Comparison of ENCODE assay signal across 1 cellular context in the genomic region with DNA sequence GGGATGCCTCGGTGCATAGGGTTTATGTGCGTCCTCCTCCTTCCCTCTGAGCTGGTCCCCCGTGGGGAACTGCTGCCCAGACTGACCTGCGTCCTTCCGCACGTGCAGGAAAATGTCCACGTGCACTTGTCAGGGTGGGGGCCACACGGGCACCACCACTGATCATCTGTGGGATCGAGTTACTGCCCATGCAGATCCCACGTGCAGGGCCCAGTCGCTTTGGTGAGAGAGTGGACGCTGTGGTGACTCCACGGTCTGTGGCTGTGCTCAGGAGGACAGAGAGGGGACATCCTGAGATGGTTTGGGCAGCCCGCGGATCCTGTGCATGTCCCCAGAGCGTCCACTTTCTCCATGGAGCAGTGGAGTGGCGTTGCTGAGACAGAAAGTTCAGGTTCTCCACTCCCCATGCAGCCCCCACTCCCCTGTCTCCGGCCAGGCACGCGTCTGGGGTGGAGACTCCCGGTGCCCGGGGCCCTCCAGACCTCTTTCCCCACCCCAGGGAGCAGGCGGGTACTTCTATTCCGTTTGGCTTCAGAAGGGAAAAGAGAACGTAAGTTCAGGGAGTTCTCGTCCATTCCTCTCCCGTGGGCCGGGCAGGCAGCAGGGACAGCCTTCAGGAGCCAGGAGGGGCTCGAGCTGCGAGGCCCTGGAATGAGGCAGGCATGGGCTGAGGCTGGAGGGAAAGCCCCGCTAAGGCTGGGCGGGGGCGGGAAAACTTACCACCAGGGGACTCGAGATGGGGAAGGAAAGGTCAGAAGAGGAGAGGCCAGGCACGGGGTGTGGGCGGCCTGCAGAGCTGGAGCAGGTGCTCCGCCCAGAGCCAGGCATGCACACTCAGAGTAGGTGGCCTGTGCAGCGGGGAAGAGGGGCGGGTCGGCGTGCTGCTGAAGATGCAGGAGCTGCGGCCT.
A peak's percentile ranks its signal among the peaks of the same experiment; 100 is the strongest.
TF ChIP-seq lines count a peak whose summit lies in the region.

No MANE protein-coding gene starts in this region.

TF ChIP-seq in HepG2, 621 proteins besides CTCF, POLR2A, EP300 and RAD21 (continued from another document and continues in another):
- TF ChIP-seq SNRNP70 (IDR thresholded peaks at IDR 0.05; ENCODE audit: low read depth, low read length) (no peak), HNF4A (CRISPR knock-in tag; IDR thresholded peaks at IDR 0.05) (peak; percentile 63), RXRB (CRISPR knock-in tag; IDR thresholded peaks at IDR 0.05; ENCODE audit: borderline replicate concordance) (peak; percentile 77), MIER3 (CRISPR knock-in tag; IDR thresholded peaks at IDR 0.05; ENCODE audit: borderline replicate concordance) (no peak), CCDC6 (CRISPR knock-in tag; IDR thresholded peaks at IDR 0.05) (peak; percentile 63; the same call in 1 of the 2 replicates), ZNF292 (CRISPR knock-in tag; IDR thresholded peaks at IDR 0.05; ENCODE audit: borderline replicate concordance, low read depth) (peak; percentile 96; the same call in 1 of the 2 replicates), ARNT2 (CRISPR knock-in tag; IDR thresholded peaks at IDR 0.05; ENCODE audit: low read depth) (0 out of 2 replicates have a peak, but pooled peaks have one; percentile 28), ZNF660 (CRISPR knock-in tag; IDR thresholded peaks at IDR 0.05; ENCODE audit: borderline replicate concordance, low read depth) (0 out of 2 replicates have a peak, but pooled peaks have one; percentile 44), PAWR (CRISPR knock-in tag; IDR thresholded peaks at IDR 0.05; ENCODE audit: borderline replicate concordance) (peak; percentile 90; the same call in 1 of the 2 replicates), DR1 (CRISPR knock-in tag; IDR thresholded peaks at IDR 0.05) (no peak), PTBP1 (IDR thresholded peaks at IDR 0.05; ENCODE audit: low read depth, low read length, poor library complexity, severe bottlenecking) (no peak), SKI (IDR thresholded peaks at IDR 0.05; ENCODE audit: partially characterized antibody) (no peak), SMAD9 (CRISPR knock-in tag; IDR thresholded peaks at IDR 0.05) (no peak), ZNF350 (CRISPR knock-in tag; IDR thresholded peaks at IDR 0.05; ENCODE audit: borderline replicate concordance, low read depth) (peak; percentile 61; the same call in 1 of the 2 replicates), ZMYM3 (CRISPR knock-in tag; IDR thresholded peaks at IDR 0.05) (peak; percentile 81; the same call in 1 of the 2 replicates), NR2F1 (CRISPR knock-in tag; IDR thresholded peaks at IDR 0.05) (peak; percentile 42 to 72; a peak in 2 of 4 replicates), ZNF672 (CRISPR knock-in tag; IDR thresholded peaks at IDR 0.05) (no peak), KDM5A (IDR thresholded peaks at IDR 0.05; ENCODE audit: borderline replicate concordance, low read length) (no peak)
- TF ChIP-seq, protein P1, sequence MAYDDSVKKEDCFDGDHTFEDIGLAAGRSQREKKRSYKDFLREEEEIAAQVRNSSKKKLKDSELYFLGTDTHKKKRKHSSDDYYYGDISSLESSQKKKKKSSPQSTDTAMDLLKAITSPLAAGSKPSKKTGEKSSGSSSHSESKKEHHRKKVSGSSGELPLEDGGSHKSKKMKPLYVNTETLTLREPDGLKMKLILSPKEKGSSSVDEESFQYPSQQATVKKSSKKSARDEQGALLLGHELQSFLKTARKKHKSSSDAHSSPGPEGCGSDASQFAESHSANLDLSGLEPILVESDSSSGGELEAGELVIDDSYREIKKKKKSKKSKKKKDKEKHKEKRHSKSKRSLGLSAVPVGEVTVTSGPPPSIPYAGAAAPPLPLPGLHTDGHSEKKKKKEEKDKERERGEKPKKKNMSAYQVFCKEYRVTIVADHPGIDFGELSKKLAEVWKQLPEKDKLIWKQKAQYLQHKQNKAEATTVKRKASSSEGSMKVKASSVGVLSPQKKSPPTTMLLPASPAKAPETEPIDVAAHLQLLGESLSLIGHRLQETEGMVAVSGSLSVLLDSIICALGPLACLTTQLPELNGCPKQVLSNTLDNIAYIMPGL (CRISPR knock-in tag; IDR thresholded peaks at IDR 0.05; ENCODE audit: borderline replicate concordance in 1 of 2, low read depth in 1 of 2), result peak; percentile 23 to 82; a peak in 2 of 4 replicates
- TF ChIP-seq, protein P2, sequence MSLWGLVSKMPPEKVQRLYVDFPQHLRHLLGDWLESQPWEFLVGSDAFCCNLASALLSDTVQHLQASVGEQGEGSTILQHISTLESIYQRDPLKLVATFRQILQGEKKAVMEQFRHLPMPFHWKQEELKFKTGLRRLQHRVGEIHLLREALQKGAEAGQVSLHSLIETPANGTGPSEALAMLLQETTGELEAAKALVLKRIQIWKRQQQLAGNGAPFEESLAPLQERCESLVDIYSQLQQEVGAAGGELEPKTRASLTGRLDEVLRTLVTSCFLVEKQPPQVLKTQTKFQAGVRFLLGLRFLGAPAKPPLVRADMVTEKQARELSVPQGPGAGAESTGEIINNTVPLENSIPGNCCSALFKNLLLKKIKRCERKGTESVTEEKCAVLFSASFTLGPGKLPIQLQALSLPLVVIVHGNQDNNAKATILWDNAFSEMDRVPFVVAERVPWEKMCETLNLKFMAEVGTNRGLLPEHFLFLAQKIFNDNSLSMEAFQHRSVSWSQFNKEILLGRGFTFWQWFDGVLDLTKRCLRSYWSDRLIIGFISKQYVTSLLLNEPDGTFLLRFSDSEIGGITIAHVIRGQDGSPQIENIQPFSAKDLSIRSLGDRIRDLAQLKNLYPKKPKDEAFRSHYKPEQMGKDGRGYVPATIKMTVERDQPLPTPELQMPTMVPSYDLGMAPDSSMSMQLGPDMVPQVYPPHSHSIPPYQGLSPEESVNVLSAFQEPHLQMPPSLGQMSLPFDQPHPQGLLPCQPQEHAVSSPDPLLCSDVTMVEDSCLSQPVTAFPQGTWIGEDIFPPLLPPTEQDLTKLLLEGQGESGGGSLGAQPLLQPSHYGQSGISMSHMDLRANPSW (CRISPR knock-in tag; IDR thresholded peaks at IDR 0.05; ENCODE audit: borderline replicate concordance), result no peak; the same call in 1 of the 2 replicates
- TF ChIP-seq, protein P3, sequence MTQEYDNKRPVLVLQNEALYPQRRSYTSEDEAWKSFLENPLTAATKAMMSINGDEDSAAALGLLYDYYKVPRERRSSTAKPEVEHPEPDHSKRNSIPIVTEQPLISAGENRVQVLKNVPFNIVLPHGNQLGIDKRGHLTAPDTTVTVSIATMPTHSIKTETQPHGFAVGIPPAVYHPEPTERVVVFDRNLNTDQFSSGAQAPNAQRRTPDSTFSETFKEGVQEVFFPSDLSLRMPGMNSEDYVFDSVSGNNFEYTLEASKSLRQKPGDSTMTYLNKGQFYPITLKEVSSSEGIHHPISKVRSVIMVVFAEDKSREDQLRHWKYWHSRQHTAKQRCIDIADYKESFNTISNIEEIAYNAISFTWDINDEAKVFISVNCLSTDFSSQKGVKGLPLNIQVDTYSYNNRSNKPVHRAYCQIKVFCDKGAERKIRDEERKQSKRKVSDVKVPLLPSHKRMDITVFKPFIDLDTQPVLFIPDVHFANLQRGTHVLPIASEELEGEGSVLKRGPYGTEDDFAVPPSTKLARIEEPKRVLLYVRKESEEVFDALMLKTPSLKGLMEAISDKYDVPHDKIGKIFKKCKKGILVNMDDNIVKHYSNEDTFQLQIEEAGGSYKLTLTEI (CRISPR knock-in tag; conservative IDR thresholded peaks at IDR 0.05), result no peak; the same call in 1 of the 2 replicates
- TF ChIP-seq, protein P4, sequence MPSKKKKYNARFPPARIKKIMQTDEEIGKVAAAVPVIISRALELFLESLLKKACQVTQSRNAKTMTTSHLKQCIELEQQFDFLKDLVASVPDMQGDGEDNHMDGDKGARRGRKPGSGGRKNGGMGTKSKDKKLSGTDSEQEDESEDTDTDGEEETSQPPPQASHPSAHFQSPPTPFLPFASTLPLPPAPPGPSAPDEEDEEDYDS (CRISPR knock-in tag; IDR thresholded peaks at IDR 0.05), result peak; percentile 40; the same call in 1 of the 2 replicates
- TF ChIP-seq, protein P5, sequence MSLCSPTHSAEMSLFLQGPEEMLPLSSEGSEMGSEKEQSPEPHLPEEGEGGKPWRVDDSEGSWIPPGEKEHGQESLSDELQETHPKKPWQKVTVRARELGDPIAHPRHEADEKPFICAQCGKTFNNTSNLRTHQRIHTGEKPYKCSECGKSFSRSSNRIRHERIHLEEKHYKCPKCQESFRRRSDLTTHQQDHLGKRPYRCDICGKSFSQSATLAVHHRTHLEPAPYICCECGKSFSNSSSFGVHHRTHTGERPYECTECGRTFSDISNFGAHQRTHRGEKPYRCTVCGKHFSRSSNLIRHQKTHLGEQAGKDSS (CRISPR knock-in tag; IDR thresholded peaks at IDR 0.05; ENCODE audit: borderline replicate concordance, low read depth), result peak; percentile 85
- TF ChIP-seq, protein P6, sequence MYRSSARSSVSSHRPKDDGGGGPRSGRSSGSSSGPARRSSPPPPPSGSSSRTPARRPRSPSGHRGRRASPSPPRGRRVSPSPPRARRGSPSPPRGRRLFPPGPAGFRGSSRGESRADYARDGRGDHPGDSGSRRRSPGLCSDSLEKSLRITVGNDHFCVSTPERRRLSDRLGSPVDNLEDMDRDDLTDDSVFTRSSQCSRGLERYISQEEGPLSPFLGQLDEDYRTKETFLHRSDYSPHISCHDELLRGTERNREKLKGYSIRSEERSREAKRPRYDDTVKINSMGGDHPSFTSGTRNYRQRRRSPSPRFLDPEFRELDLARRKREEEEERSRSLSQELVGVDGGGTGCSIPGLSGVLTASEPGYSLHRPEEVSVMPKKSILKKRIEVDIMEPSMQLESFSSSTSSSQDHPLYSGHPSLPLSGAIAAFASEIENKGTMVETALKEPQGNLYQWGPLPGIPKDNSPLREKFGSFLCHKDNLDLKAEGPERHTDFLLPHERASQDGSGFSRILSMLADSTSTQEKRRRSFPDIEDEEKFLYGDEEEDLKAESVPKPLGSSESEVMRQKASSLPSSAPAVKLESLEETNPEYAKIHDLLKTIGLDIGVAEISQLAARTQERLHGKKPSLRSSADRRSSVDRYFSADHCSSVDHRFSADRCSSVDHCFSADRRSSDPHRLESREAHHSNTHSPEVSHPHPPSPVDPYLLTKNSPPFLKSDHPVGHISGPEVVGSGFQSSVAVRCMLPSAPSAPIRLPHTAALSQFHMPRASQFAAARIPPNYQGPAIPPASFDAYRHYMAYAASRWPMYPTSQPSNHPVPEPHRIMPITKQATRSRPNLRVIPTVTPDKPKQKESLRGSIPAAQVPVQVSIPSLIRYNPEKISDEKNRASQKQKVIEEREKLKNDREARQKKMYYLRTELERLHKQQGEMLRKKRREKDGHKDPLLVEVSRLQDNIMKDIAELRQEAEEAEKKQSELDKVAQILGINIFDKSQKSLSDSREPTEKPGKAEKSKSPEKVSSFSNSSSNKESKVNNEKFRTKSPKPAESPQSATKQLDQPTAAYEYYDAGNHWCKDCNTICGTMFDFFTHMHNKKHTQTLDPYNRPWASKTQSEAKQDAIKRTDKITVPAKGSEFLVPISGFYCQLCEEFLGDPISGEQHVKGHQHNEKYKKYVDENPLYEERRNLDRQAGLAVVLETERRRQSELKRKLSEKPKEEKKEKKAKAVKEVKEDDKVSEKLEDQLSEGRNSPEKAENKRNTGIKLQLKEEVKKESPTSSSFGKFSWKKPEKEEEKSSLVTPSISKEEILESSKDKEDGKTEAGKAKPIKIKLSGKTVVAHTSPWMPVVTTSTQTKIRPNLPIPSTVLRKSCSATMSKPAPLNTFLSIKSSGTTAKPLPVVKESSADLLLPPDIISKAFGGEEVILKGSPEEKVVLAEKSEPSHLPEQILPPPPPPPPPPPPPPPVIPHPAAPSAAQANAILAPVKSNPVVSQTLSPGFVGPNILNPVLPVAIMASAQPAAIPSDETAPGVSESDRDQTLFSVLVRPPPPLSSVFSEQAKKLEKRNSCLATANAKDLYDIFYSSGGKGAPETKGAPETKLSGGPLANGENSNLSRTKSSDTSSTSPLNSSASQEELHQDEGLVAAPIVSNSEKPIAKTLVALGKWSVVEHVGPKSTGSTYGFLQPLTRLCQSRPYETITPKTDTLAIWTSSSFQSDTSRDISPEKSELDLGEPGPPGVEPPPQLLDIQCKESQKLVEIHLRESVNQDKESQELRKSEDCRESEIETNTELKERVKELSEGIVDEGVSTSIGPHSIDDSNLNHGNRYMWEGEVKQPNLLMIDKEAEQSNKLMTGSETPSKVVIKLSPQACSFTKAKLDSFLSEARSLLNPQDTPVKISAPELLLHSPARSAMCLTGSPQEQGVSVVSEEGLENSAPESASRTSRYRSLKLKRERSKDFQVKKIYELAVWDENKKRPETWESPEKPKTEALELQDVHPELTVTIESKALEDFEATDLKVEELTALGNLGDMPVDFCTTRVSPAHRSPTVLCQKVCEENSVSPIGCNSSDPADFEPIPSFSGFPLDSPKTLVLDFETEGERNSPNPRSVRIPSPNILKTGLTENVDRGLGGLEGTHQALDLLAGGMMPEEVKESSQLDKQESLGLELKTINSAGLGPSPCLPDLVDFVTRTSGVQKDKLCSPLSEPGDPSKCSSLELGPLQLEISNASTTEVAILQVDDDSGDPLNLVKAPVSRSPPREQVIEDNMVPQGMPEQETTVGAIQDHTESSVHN (CRISPR knock-in tag; IDR thresholded peaks at IDR 0.05), result no peak
- TF ChIP-seq, protein P7, sequence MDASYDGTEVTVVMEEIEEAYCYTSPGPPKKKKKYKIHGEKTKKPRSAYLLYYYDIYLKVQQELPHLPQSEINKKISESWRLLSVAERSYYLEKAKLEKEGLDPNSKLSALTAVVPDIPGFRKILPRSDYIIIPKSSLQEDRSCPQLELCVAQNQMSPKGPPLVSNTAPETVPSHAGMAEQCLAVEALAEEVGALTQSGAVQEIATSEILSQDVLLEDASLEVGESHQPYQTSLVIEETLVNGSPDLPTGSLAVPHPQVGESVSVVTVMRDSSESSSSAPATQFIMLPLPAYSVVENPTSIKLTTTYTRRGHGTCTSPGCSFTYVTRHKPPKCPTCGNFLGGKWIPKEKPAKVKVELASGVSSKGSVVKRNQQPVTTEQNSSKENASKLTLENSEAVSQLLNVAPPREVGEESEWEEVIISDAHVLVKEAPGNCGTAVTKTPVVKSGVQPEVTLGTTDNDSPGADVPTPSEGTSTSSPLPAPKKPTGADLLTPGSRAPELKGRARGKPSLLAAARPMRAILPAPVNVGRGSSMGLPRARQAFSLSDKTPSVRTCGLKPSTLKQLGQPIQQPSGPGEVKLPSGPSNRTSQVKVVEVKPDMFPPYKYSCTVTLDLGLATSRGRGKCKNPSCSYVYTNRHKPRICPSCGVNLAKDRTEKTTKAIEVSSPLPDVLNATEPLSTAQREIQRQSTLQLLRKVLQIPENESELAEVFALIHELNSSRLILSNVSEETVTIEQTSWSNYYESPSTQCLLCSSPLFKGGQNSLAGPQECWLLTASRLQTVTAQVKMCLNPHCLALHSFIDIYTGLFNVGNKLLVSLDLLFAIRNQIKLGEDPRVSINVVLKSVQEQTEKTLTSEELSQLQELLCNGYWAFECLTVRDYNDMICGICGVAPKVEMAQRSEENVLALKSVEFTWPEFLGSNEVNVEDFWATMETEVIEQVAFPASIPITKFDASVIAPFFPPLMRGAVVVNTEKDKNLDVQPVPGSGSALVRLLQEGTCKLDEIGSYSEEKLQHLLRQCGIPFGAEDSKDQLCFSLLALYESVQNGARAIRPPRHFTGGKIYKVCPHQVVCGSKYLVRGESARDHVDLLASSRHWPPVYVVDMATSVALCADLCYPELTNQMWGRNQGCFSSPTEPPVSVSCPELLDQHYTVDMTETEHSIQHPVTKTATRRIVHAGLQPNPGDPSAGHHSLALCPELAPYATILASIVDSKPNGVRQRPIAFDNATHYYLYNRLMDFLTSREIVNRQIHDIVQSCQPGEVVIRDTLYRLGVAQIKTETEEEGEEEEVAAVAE (CRISPR knock-in tag; IDR thresholded peaks at IDR 0.05; ENCODE audit: borderline replicate concordance), result no peak
- TF ChIP-seq, protein P8, sequence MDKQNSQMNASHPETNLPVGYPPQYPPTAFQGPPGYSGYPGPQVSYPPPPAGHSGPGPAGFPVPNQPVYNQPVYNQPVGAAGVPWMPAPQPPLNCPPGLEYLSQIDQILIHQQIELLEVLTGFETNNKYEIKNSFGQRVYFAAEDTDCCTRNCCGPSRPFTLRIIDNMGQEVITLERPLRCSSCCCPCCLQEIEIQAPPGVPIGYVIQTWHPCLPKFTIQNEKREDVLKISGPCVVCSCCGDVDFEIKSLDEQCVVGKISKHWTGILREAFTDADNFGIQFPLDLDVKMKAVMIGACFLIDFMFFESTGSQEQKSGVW (CRISPR knock-in tag; IDR thresholded peaks at IDR 0.05; ENCODE audit: borderline replicate concordance), result 0 out of 2 replicates have a peak, but pooled peaks have one; percentile 64
